In genomic region chr6:88165087-88165876, GRCh38 we compare ENCODE assay signal across 8 cellular contexts. TPM values are rescaled to one million over a fixed set of nuclear protein-coding genes. Genes with fewer than 3 reads are reported as not detected.
DNase-seq lines count a peak whose midpoint lies in the region; ATAC-seq, FAIRE-seq and TF ChIP-seq lines count a peak whose summit lies in the region.

No MANE protein-coding gene starts in this region.

- ATAC-seq in activated B cell treated with CpG ODN at 0.5 μM for 24 hours (ENCODE audit: low read depth) (peak; percentile 4), thoracic aorta (ENCODE audit: insufficient number of reproducible peaks, low FRiP score, low read depth) (no peak), HG03565 (IDR thresholded peaks at IDR 0.05; ENCODE audit: unreplicated experiment) (no peak)

- POLR2A ChIA-PET in CD4-positive, alpha-beta memory T cell (lab: Charles Lee; ENCODE audit: partially characterized antibody): no interaction called here
- POLR2A ChIA-PET in activated B cell treated with CpG ODN at 0.5 μM for 24 hours (lab: Charles Lee): interaction anchor here (0.7 to 4.2 kb wide), 5 partner anchors 13 to 240 kb away, joined by 3 to 28 read pairs (median 7); no protein-coding TSS in a partner anchor

- CTCF ChIA-PET in CD4-positive, alpha-beta memory T cell (lab: Charles Lee; ENCODE audit: partially characterized antibody): no interaction called here
- CTCF ChIA-PET in activated B cell treated with CpG ODN at 0.5 μM for 24 hours (lab: Charles Lee): interaction anchor here (0.6 to 2.7 kb wide), 7 partner anchors 23 to 334 kb away, joined by 3 to 14 read pairs (median 4); no protein-coding TSS in a partner anchor

- FAIRE-seq in GM12892 (lab: Jason Lieb, UNC): no peak

- no peak overlapping the region for H3K27ac ChIP-seq in CD4-positive, alpha-beta memory T cell (ENCODE audit: low read depth, low read length)
- no peak overlapping the region for H3K27ac ChIP-seq in thoracic aorta

- peak overlapping the region in 7 of 8 donors; percentile 52 to 87 (median 72) for H3K4me3 Mint-ChIP-seq in CD4-positive, alpha-beta memory T cell
- H3K4me3 Mint-ChIP-seq in activated B cell treated with CpG ODN at 0.5 μM for 24 hours: peak overlapping the region; percentile 86

- H3K36me3 ChIP-seq in CD4-positive, alpha-beta memory T cell (ENCODE audit: insufficient read depth, low read length): no peaks in the 10 kb centered on the region
- H3K36me3 ChIP-seq in HAP-1 (replicated peaks) (no peaks in the 10 kb centered on the region), thoracic aorta (no peaks in the 10 kb centered on the region)

- H3K4me3 ChIP-seq in CD4-positive, alpha-beta memory T cell (ENCODE audit: low read length in 2 of 2): no peak overlapping the region
- H3K4me3 ChIP-seq in HAP-1 (peak overlapping the region; percentile 70), thoracic aorta (peak overlapping the region; percentile 90)

- H3K27me3 ChIP-seq in CD4-positive, alpha-beta memory T cell (ENCODE audit: insufficient read depth, low read length): peaks cover 7% of the 10 kb centered on the region
- H3K27me3 ChIP-seq in HAP-1 (ENCODE audit: low read depth) (no peaks in the 10 kb centered on the region), thoracic aorta (replicated peaks; ENCODE audit: insufficient read depth) (no peaks in the 10 kb centered on the region)

- no peaks in the 10 kb centered on the region for H3K9me3 ChIP-seq in CD4-positive, alpha-beta memory T cell (ENCODE audit: control insufficient read depth in 1 of 2, low read length in 2 of 2)
- H3K9me3 ChIP-seq in HAP-1 (peaks cover 2% of the 10 kb centered on the region; the same call in 1 of the 2 replicates), thoracic aorta (no peaks in the 10 kb centered on the region)

- intact Hi-C loops in CD4-positive, alpha-beta memory T cell (cut with micrococcal nuclease): no loop called here
- intact Hi-C loops in activated B cell treated with CpG ODN at 0.5 μM for 24 hours (cut with micrococcal nuclease): loop anchor here (5.0 to 10.0 kb wide), 4 partner anchors 408 to 690 kb away; partner anchors contain the start of genes RARS2 and SLC35A1

- in situ Hi-C loops in HAP-1 (cut with MboI; ENCODE audit: low sequenced_read_pairs): no loop called here

- H3K27ac Mint-ChIP-seq in CD4-positive, alpha-beta memory T cell: no peak overlapping the region
- peak overlapping the region; percentile 81 for H3K27ac Mint-ChIP-seq in activated B cell treated with CpG ODN at 0.5 μM for 24 hours

- no peak for DNase-seq in CD4-positive, alpha-beta memory T cell
- DNase-seq in HAP-1 (ENCODE audit: low spot score in 2 of 2) (peak in 1 of 2 experiments; percentile 7), activated B cell treated with CpG ODN at 0.5 μM for 24 hours (no peak), kidney tubule cell (ENCODE audit: low spot score) (peak; percentile 2), thoracic aorta (ENCODE audit: low spot score) (no peak), GM12892 (ENCODE audit: insufficient read length) (no peak)
- no peak for DNase-seq in stimulated activated CD4-positive, alpha-beta T cell treated with anti-CD3 and anti-CD28 coated beads, Interleukin-4, amount 100 ng/mL, for 1 hour

- no peaks in the 10 kb centered on the region for H3K36me3 Mint-ChIP-seq in CD4-positive, alpha-beta memory T cell
- H3K36me3 Mint-ChIP-seq in activated B cell treated with CpG ODN at 0.5 μM for 24 hours (ENCODE audit: low read depth): peaks cover 4% of the 10 kb centered on the region

- peaks cover 11 to 19% (median 16%) of the 10 kb centered on the region in 4 donors for H3K4me1 Mint-ChIP-seq in CD4-positive, alpha-beta memory T cell
- peaks cover 34% of the 10 kb centered on the region for H3K4me1 Mint-ChIP-seq in activated B cell treated with CpG ODN at 0.5 μM for 24 hours

- TF ChIP-seq CTCF in activated B cell treated with CpG ODN at 0.5 μM for 24 hours (IDR thresholded peaks at IDR 0.05) (no peak), thoracic aorta (IDR thresholded peaks at IDR 0.05) (no peak)

- peaks cover 8% of the 10 kb centered on the region for H3K4me1 ChIP-seq in CD4-positive, alpha-beta memory T cell (ENCODE audit: insufficient read depth, low read length)
- H3K4me1 ChIP-seq in HAP-1: peaks cover 22% of the 10 kb centered on the region
- peaks cover 3 to 16% of the 10 kb centered on the region in 2 donors for H3K4me1 ChIP-seq in thoracic aorta (ENCODE audit: control insufficient read depth in 1 of 2, low read depth in 2 of 2)

- no peak for TF ChIP-seq POLR2A in GM12892 (IDR thresholded peaks at IDR 0.05; ENCODE audit: low read depth, low read length)

- H3K9me3 Mint-ChIP-seq in CD4-positive, alpha-beta memory T cell: peaks cover 0 to 5% (median 0%) of the 10 kb centered on the region in 8 donors
- no peaks in the 10 kb centered on the region for H3K9me3 Mint-ChIP-seq in activated B cell treated with CpG ODN at 0.5 μM for 24 hours

- H3K27me3 Mint-ChIP-seq in CD4-positive, alpha-beta memory T cell: peaks cover 43 to 56% of the 10 kb centered on the region in 2 donors
- peaks cover 15% of the 10 kb centered on the region for H3K27me3 Mint-ChIP-seq in activated B cell treated with CpG ODN at 0.5 μM for 24 hours

RNA-seq across cellular contexts. Expression of gene CNR1, which starts 0.9 kb away (rescaled TPM):
- total RNA-seq in CD4-positive, alpha-beta memory T cell: not detected
- not detected for polyA plus RNA-seq in CD4-positive, alpha-beta memory T cell
- total RNA-seq in activated B cell treated with CpG ODN at 0.5 μM for 24 hours: 2.7 and 4.4 TPM in 2 replicates
- 10 to 100 TPM; 22.9 to 25.5 TPM for total RNA-seq in thoracic aorta
- 3.4 TPM for polyA plus RNA-seq in GM12892 (2012; ENCODE audit: missing spikeins)

Comparison
In these comparisons a context has a peak if more than half of its experiments do, and no peak if none do; other contexts are left out.
1. H3K4me3 ChIP-seq: peak in HAP-1 (single experiment) and thoracic aorta (single experiment); none in CD4-positive, alpha-beta memory T cell (0 of 2).